In the genomic region with DNA sequence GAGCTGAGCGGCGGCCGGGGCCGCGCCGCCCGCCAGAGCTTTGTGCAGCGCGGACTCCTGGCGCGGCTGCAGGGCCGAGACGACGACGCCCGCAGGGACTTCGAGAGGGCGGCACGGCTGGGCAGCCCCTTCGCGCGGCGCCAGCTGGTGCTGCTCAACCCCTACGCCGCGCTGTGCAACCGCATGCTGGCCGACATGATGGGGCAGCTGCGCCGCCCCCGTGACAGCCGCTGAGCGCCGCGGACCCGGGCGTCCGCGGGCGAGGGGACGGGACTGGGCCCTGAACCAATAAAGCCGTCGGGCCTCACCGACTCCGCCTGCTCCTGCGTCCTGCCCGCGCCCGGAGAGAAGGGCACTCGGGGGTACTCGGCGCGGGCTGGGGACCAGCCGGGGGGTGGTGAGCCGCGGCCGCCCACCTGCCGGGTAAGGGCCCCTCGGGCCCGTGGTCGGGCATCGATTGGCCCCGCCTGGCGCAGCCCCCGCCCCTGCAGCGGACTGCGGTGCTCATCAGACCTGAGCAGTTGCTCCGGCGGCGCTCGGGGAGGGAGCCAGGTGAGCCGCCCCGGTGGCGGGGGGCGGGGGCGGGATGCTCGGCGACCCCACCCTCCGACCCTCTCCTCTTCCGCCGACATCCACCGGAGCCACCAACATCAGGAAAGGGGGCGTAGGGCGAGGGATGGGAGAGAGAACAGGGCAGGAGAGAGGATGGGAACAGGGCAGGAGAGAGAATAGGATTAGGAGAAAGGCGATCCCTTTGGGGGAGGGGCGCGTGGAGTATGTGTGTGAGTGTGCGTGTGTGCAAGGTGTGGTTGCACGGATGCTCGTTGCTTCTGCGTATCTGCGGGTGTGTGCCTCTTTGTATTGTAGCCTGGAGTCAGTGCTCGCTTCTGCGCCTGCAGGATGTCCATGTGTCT, we compare ENCODE assay signal across 8 cellular contexts. TPM values are rescaled to one million over a fixed set of nuclear protein-coding genes. Genes with fewer than 3 reads are reported as not detected.
A peak's percentile ranks its signal among the peaks of the same experiment; 100 is the strongest.
DNase-seq lines count a peak whose midpoint lies in the region; ATAC-seq, FAIRE-seq and TF ChIP-seq lines count a peak whose summit lies in the region.

A gene (plus strand): TSS at position 510 of the 914 bp plus-strand sequence. CDS start 610 bp downstream, outside the sequence.

- H3K27ac Mint-ChIP-seq in T-helper 17 cell = peak within 1 kb of the TSS; percentile 81

- no peak for TF ChIP-seq POLR2A in IMR-90 (IDR thresholded peaks at IDR 0.05; ENCODE audit: low read depth, low read length)

- peak within 1 kb of the TSS; percentile 67; the same call in 1 of the 2 replicates for H3K18ac ChIP-seq in IMR-90 (ENCODE audit: low read depth, low read length)

- peak within 1 kb of the TSS; percentile 70; the same call in 1 of the 2 replicates for H2BK120ac ChIP-seq in IMR-90 (ENCODE audit: low read depth, low read length)

- in situ Hi-C loops in IMR-90 (cut with MboI; ENCODE audit: low sequenced_read_pairs) = no loop called here

- CTCF ChIA-PET in BJ (lab: Yijun Ruan, JAX) (interaction anchor here (0.6 to 1.3 kb wide), 3 partner anchors 13 to 42 kb away, joined by 3 to 4 read pairs (median 3); no protein-coding TSS in a partner anchor), IMR-90 (lab: Yijun Ruan, JAX) (no interaction called here)

- peak within 1 kb of the TSS; percentile 88 for H4K5ac ChIP-seq in IMR-90 (ENCODE audit: low read depth, low read length)

- no peak within 1 kb of the TSS; the same call in 2 of the 3 replicates for H2BK15ac ChIP-seq in IMR-90 (ENCODE audit: low read depth, low read length)

- peak within 1 kb of the TSS; percentile 38; the same call in 1 of the 2 replicates for H3K56ac ChIP-seq in IMR-90 (ENCODE audit: extremely low read depth, insufficient read depth, low read length)

- peaks cover 0 to 24% of the 10 kb centered on the region in 2 experiments; a peak in 3 of 4 replicates for H3K79me1 ChIP-seq in IMR-90 (ENCODE audit: low read depth in 1 of 2, low read length in 2 of 2)

- DNase-seq in BJ (ENCODE audit: low read depth) = no peak
- peak; percentile 32 for DNase-seq in IMR-90
- DNase-seq in T-helper 17 cell = peak; percentile 58 to 61 (median 60)
- peak in 55 of 58 donors; percentile 29 to 87 (median 66) for DNase-seq in anterior cingulate cortex (lab: John Stamatoyannopoulos, UW)
- peak; percentile 60 to 64 for DNase-seq in hippocampal formation (lab: John Stamatoyannopoulos, UW)
- no peak for DNase-seq in renal cortical epithelial cell (ENCODE audit: low read depth)
- peak; percentile 81 for DNase-seq in urothelium cell line (ENCODE audit: low spot score)

- peaks cover 28% of the 10 kb centered on the region for H3K4me1 Mint-ChIP-seq in T-helper 17 cell

- H2AK5ac ChIP-seq in IMR-90 (ENCODE audit: low read depth, low read length) = peak within 1 kb of the TSS; percentile 53

- H3K14ac ChIP-seq in IMR-90 (replicated peaks; ENCODE audit: low read depth, low read length) = peak within 1 kb of the TSS; percentile 79; the same call in 1 of the 2 replicates

- H2BK5ac ChIP-seq in IMR-90 (ENCODE audit: low read depth, low read length, poor library complexity, severe bottlenecking) = peak within 1 kb of the TSS; percentile 19

- no TSS peak for BruUV-seq in IMR-90 (replicated peaks; lab: Mats Ljungman, UMichigan)

- H3K27me3 ChIP-seq in BJ (ENCODE audit: control insufficient read depth, insufficient read depth, low read length) = no peaks in the 10 kb centered on the region
- H3K27me3 ChIP-seq in IMR-90 (ENCODE audit: control insufficient read depth, insufficient read depth, low read length) = no peaks in the 10 kb centered on the region

- H3K36me3 ChIP-seq in BJ (ENCODE audit: control insufficient read depth, insufficient read depth, low read length) (peaks cover 4% of the 10 kb centered on the region; the same call in 1 of the 2 replicates), IMR-90 (ENCODE audit: control insufficient read depth, insufficient read depth, low read length) (peaks cover 3% of the 10 kb centered on the region)

- H3K36me3 Mint-ChIP-seq in T-helper 17 cell (ENCODE audit: low read depth) = no peaks in the 10 kb centered on the region

- peak within 1 kb of the TSS; percentile 55 for H4K91ac ChIP-seq in IMR-90 (ENCODE audit: insufficient read depth, low read depth, low read length)

- TF ChIP-seq CTCF in BJ (IDR thresholded peaks at IDR 0.05; ENCODE audit: insufficient read depth, low read depth, low read length) (no peak), IMR-90 (conservative IDR thresholded peaks at IDR 0.05; ENCODE audit: low read depth, low read length) (no peak)

- H3K9me3 ChIP-seq in IMR-90 (ENCODE audit: control insufficient read depth, insufficient read depth, low read length) (no peaks in the 10 kb centered on the region), T-helper 17 cell (ENCODE audit: control insufficient read depth, low read length, poor library complexity, severe bottlenecking) (no peaks in the 10 kb centered on the region)

- peak within 1 kb of the TSS; percentile 92 for H3K23ac ChIP-seq in IMR-90 (ENCODE audit: low read depth, low read length)

- H3K4me2 ChIP-seq in IMR-90 (ENCODE audit: low read depth, low read length) = peak within 1 kb of the TSS; percentile 100

- H2BK20ac ChIP-seq in IMR-90 (ENCODE audit: low read depth, low read length) = no peak within 1 kb of the TSS; the same call in 1 of the 2 replicates

- H3K9me1 ChIP-seq in IMR-90 (ENCODE audit: insufficient read depth, low read length) = no peaks in the 10 kb centered on the region

- no peaks in the 10 kb centered on the region for H4K20me1 ChIP-seq in IMR-90 (ENCODE audit: insufficient read depth, low read length)

- H2AFZ ChIP-seq in IMR-90 (replicated peaks; ENCODE audit: low read length, poor library complexity) = peak within 1 kb of the TSS; percentile 98

- intact Hi-C loops in IMR-90 (cut with micrococcal nuclease) = loop anchor here (2.0 kb wide), 1 partner anchor 36 kb away; no protein-coding TSS in a partner anchor

- 0% methylated on average over 43 of the region's 94 CpGs; no CpG with 5 or more reads in 1 of the 2 experiments for WGBS in IMR-90 (ENCODE audit: extremely low coverage in 2 of 2, insufficient read length in 1 of 2), 2 experiments

- H3K4me3 ChIP-seq in BJ (ENCODE audit: low read depth, low read length) (peak within 1 kb of the TSS; percentile 71), IMR-90 (ENCODE audit: insufficient read depth, low read depth, low read length) (peak within 1 kb of the TSS; percentile 92)

- dilution Hi-C loops in IMR-90 (cut with HindIII; ENCODE audit: low sequenced_read_pairs, unreplicated experiment) = no loop called here

- H3K4me1 ChIP-seq in IMR-90 (ENCODE audit: control insufficient read depth, insufficient read depth, low read length) = peaks cover 2% of the 10 kb centered on the region; the same call in 1 of the 2 replicates

- peak within 1 kb of the TSS; percentile 32; the same call in 1 of the 2 replicates for H3K27ac ChIP-seq in IMR-90 (ENCODE audit: insufficient read depth, low read length)

- peak within 1 kb of the TSS; percentile 86 for H2AK9ac ChIP-seq in IMR-90 (replicated peaks; ENCODE audit: low read depth, low read length, poor library complexity)

- H4K8ac ChIP-seq in IMR-90 (ENCODE audit: low read depth in 2 of 2, low read length in 2 of 2) = peak within 1 kb of the TSS; percentile 34 to 83; a peak in 3 of 4 replicates

- no peaks in the 10 kb centered on the region for H3K27me3 Mint-ChIP-seq in T-helper 17 cell

- H3K9ac ChIP-seq in IMR-90 (ENCODE audit: low read depth, low read length) = peak within 1 kb of the TSS; percentile 91

- POLR2A ChIA-PET in BJ (lab: Charles Lee) = no interaction called here
- POLR2A ChIA-PET in IMR-90 (lab: Charles Lee; ENCODE audit: unreplicated experiment) = no interaction called here

- peak; percentile 58 for FAIRE-seq in urothelium cell line (lab: Jason Lieb, UNC)

- no peak for TF ChIP-seq RAD21 in IMR-90 (IDR thresholded peaks at IDR 0.05; ENCODE audit: low read length)

- ATAC-seq in GM19351 (IDR thresholded peaks at IDR 0.05; ENCODE audit: unreplicated experiment) = peak; percentile 80
- ATAC-seq in IMR-90 (ENCODE audit: low read depth) = peak; percentile 86
- ATAC-seq in T-helper 17 cell = peak; percentile 90

- peak within 1 kb of the TSS; percentile 92 for H3K4me3 Mint-ChIP-seq in T-helper 17 cell

- peak within 1 kb of the TSS; percentile 81 for H3K4ac ChIP-seq in IMR-90 (ENCODE audit: low read depth, low read length)

TF ChIP-seq in IMR-90, 13 proteins besides CTCF, POLR2A, EP300 and RAD21 (continues in another document):
- no peak for TF ChIP-seq NFE2L2 (IDR thresholded peaks at IDR 0.05; ENCODE audit: low read depth, low read length)
- no peak for TF ChIP-seq RFX5 (IDR thresholded peaks at IDR 0.05; ENCODE audit: low read depth, low read length)
- TF ChIP-seq, protein P1, sequence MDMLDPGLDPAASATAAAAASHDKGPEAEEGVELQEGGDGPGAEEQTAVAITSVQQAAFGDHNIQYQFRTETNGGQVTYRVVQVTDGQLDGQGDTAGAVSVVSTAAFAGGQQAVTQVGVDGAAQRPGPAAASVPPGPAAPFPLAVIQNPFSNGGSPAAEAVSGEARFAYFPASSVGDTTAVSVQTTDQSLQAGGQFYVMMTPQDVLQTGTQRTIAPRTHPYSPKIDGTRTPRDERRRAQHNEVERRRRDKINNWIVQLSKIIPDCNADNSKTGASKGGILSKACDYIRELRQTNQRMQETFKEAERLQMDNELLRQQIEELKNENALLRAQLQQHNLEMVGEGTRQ (IDR thresholded peaks at IDR 0.05; ENCODE audit: low read depth, low read length) = 0 out of 2 replicates have a peak, but pooled peaks have one; percentile 26
- TF ChIP-seq MXI1 (IDR thresholded peaks at IDR 0.05; ENCODE audit: borderline replicate concordance, low read depth, low read length) = peak; percentile 53; the same call in 1 of the 2 replicates
- peak; percentile 67; the same call in 1 of the 2 replicates for TF ChIP-seq MAZ (IDR thresholded peaks at IDR 0.05; ENCODE audit: borderline replicate concordance, low read depth, low read length)
- no peak for TF ChIP-seq BHLHE40 (IDR thresholded peaks at IDR 0.05; ENCODE audit: low read depth, low read length)

RNA-seq across cellular contexts. Expression of the gene that starts here (rescaled TPM):
- polyA plus RNA-seq in BJ (2011; rRNA removed) (16.1 and 30.2 TPM in 2 replicates), IMR-90 (2012; rRNA removed) (37.1 and 41.7 TPM in 2 replicates)
- polyA minus RNA-seq in BJ (2011; rRNA and poly(A)+ RNA removed) = 17.2 and 21.9 TPM in 2 replicates
- total RNA-seq in IMR-90 (2012; rRNA removed) (14.0 and 14.2 TPM in 2 replicates), T-helper 17 cell (1 to 10 TPM; 9.2 to 10.0 TPM), renal cortical epithelial cell (35.9 and 72.0 TPM in 2 replicates)
- 19.5 and 40.7 TPM in 2 replicates for polyA plus RNA-seq in IMR-90 (2012; cell fraction: cytosol; rRNA removed)
- 67.7 and 134 TPM in 2 replicates for polyA plus RNA-seq in IMR-90 (2012; cell fraction: nucleus; rRNA removed; ENCODE audit: low replicate concordance)

Comparison
In these comparisons a context has a peak if more than half of its experiments do, and no peak if none do; other contexts are left out.
1. DNase-seq: peak in IMR-90 (single experiment), T-helper 17 cell (3 of 3), anterior cingulate cortex (55 of 58), hippocampal formation (2 of 2) and urothelium cell line (single experiment); none in BJ (single experiment) and renal cortical epithelial cell (single experiment).
2. Peak in every context shown above with its lines, with median percentiles within 50 percentile points of each other: ATAC-seq.